Comparison of ENCODE assay signal across 8 cellular contexts in the genomic region with DNA sequence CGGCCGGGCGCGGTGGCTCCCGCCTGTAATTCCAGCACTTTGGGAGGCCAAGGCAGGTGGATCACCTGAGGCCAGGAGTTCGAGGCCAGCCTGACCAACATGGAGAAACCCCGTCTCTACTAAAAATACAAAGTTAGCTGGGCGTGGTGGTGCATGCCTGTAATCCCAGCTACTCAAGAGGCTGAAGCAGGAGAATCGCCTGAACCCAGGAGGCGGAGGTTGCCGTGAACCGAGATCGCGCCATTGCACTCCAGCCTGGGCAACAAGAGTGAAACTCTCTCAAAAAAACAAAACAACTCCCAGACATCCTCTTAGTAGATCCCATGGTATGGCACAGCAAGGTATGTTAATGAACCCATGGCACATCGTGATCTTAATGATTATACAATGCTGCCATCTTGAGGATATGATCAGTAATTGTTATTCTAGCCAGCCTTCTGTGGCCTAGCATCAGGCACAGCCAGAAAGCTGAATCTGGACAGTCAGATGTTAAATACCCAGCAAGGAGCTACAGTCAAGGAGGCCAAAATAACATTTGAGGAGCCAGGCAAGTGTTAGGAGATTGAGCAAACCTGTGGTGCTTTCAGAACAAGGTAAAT. TPM values are rescaled to one million over a fixed set of nuclear protein-coding genes. Genes with fewer than 3 reads are reported as not detected.
DNase-seq lines count a peak whose midpoint lies in the region; ATAC-seq and TF ChIP-seq lines count a peak whose summit lies in the region.
"Not testable (repeated sequence)": the region's sequence is repeated elsewhere in the genome, so short reads cannot be mapped to it uniquely, and the experiment has no call there.

No MANE protein-coding gene starts in this region.

- not testable (repeated sequence) for H3K27me3 Mint-ChIP-seq in activated CD8-positive, alpha-beta memory T cell treated with anti-CD3 and anti-CD28 coated beads, Interleukin-2, amount 10 ng/mL, durations not matched to agents 7 days and 5 days; naive thymus-derived CD4-positive, alpha-beta T cell

- H3K4me1 ChIP-seq in naive thymus-derived CD4-positive, alpha-beta T cell (ENCODE audit: control insufficient read depth in 2 of 2, insufficient read depth in 2 of 2, low read length in 2 of 2) = peaks cover 0 to 17% of the 10 kb centered on the region in 2 donors
- peaks cover 42% of the 10 kb centered on the region for H3K4me1 ChIP-seq in vagina

- H3K27ac ChIP-seq in naive thymus-derived CD4-positive, alpha-beta T cell (ENCODE audit: low read depth, low read length); vagina: not testable (repeated sequence)

- DNase-seq in H7 = peak; percentile 83
- peak; percentile 45 for DNase-seq in HuH-7.5 (ENCODE audit: low spot score)
- DNase-seq in NCI-H82 (lab: John Stamatoyannopoulos, UW) = peak; percentile 86
- DNase-seq in activated CD8-positive, alpha-beta memory T cell treated with anti-CD3 and anti-CD28 coated beads, Interleukin-2, amount 10 ng/mL, durations not matched to agents 7 days and 5 days = not testable (repeated sequence)
- peak; percentile 87 for DNase-seq in fibroblast of mammary gland (ENCODE audit: low read depth)
- DNase-seq in naive thymus-derived CD4-positive, alpha-beta T cell = peak in 7 of 9 donors; percentile 45 to 74 (median 64)
- DNase-seq in vagina (ENCODE audit: extremely low spot score in 2 of 2) = peak in 1 of 2 donors; percentile 77

- H3K27ac Mint-ChIP-seq in activated CD8-positive, alpha-beta memory T cell treated with anti-CD3 and anti-CD28 coated beads, Interleukin-2, amount 10 ng/mL, durations not matched to agents 7 days and 5 days = not testable (repeated sequence)
- peak overlapping the region in 4 of 9 donors; percentile 1 to 19 (median 8) for H3K27ac Mint-ChIP-seq in naive thymus-derived CD4-positive, alpha-beta T cell

- POLR2A ChIA-PET in naive thymus-derived CD4-positive, alpha-beta T cell (lab: Charles Lee) = interaction anchor here (1.0 kb wide), 2 partner anchors 13 to 36 kb away, joined by 3 read pairs; partner anchors contain the start of gene CSNK1A1

- not testable (repeated sequence) for H3K9me3 Mint-ChIP-seq in activated CD8-positive, alpha-beta memory T cell treated with anti-CD3 and anti-CD28 coated beads, Interleukin-2, amount 10 ng/mL, durations not matched to agents 7 days and 5 days (ENCODE audit: low read depth); naive thymus-derived CD4-positive, alpha-beta T cell

- not testable (repeated sequence) for H3K9me3 ChIP-seq in naive thymus-derived CD4-positive, alpha-beta T cell (ENCODE audit: control insufficient read depth in 2 of 3, low read length in 3 of 3); vagina

- CTCF ChIA-PET in activated CD8-positive, alpha-beta memory T cell treated with anti-CD3 and anti-CD28 coated beads, Interleukin-2, amount 10 ng/mL, durations not matched to agents 7 days and 5 days (lab: Charles Lee) = interaction anchor here (0.5 to 4.1 kb wide), 24 partner anchors 11 to 1134 kb away, joined by 3 to 38 read pairs (median 4); partner anchors contain the start of genes ARHGEF37 and CSNK1A1
- CTCF ChIA-PET in naive thymus-derived CD4-positive, alpha-beta T cell (lab: Charles Lee) = interaction anchor here (0.7 to 4.8 kb wide), 16 partner anchors 13 to 249 kb away, joined by 3 to 67 read pairs (median 4); no protein-coding TSS in a partner anchor

- H3K27me3 ChIP-seq in H7 (ENCODE audit: control insufficient read depth, insufficient read depth, low read length); naive thymus-derived CD4-positive, alpha-beta T cell (ENCODE audit: control insufficient read depth in 2 of 2, insufficient read depth in 2 of 2, low read length in 2 of 2); vagina: not testable (repeated sequence)

- not testable (repeated sequence) for H3K4me3 Mint-ChIP-seq in activated CD8-positive, alpha-beta memory T cell treated with anti-CD3 and anti-CD28 coated beads, Interleukin-2, amount 10 ng/mL, durations not matched to agents 7 days and 5 days; naive thymus-derived CD4-positive, alpha-beta T cell

- peak; percentile 97 for ATAC-seq in activated CD8-positive, alpha-beta memory T cell treated with anti-CD3 and anti-CD28 coated beads, Interleukin-2, amount 10 ng/mL, durations not matched to agents 7 days and 5 days
- peak; percentile 96 for ATAC-seq in naive thymus-derived CD4-positive, alpha-beta T cell

- TF ChIP-seq POLR2A in vagina (IDR thresholded peaks at IDR 0.05) = not testable (repeated sequence)

- H3K36me3 ChIP-seq in H7 (replicated peaks; ENCODE audit: control insufficient read depth, insufficient read depth, low read length); naive thymus-derived CD4-positive, alpha-beta T cell (ENCODE audit: control insufficient read depth in 2 of 3, insufficient read depth in 3 of 3, low read length in 3 of 3); vagina: not testable (repeated sequence)

- H3K4me1 Mint-ChIP-seq in activated CD8-positive, alpha-beta memory T cell treated with anti-CD3 and anti-CD28 coated beads, Interleukin-2, amount 10 ng/mL, durations not matched to agents 7 days and 5 days = not testable (repeated sequence)
- H3K4me1 Mint-ChIP-seq in naive thymus-derived CD4-positive, alpha-beta T cell = peaks cover 14 to 36% (median 25%) of the 10 kb centered on the region in 7 donors

- TF ChIP-seq CTCF in GM12872 (IDR thresholded peaks at IDR 0.05; ENCODE audit: insufficient read depth, low read depth, low read length) (peak; percentile 54), fibroblast of mammary gland (conservative IDR thresholded peaks at IDR 0.05; ENCODE audit: control insufficient read depth, insufficient read depth, low read depth, low read length) (peak; percentile 57), vagina (IDR thresholded peaks at IDR 0.05) (peak; percentile 64 to 74 (median 66))

- not testable (repeated sequence) for H3K36me3 Mint-ChIP-seq in activated CD8-positive, alpha-beta memory T cell treated with anti-CD3 and anti-CD28 coated beads, Interleukin-2, amount 10 ng/mL, durations not matched to agents 7 days and 5 days; naive thymus-derived CD4-positive, alpha-beta T cell

- not testable (repeated sequence) for H3K4me3 ChIP-seq in H7 (ENCODE audit: insufficient read depth, low read depth, low read length); fibroblast of mammary gland (ENCODE audit: control insufficient read depth, low read depth, low read length); naive thymus-derived CD4-positive, alpha-beta T cell (ENCODE audit: low read length); vagina

- intact Hi-C loops in naive thymus-derived CD4-positive, alpha-beta T cell (cut with micrococcal nuclease) = loop anchor here (1.0 to 5.0 kb wide), 10 partner anchors 53 to 831 kb away; partner anchors contain the start of gene ABLIM3 (in 2 of the 2)
- intact Hi-C loops in vagina (cut with DNase I) = loop anchor here (5.0 to 10.0 kb wide), 2 partner anchors 122 to 300 kb away; no protein-coding TSS in a partner anchor

RNA-seq across cellular contexts. Expression of gene CSNK1A1, which starts 13.4 kb away (rescaled TPM):
- 220 and 262 TPM in 2 replicates for total RNA-seq in H7 (2014; rRNA removed; shearing (Covaris generic))
- 100 to 1,000 TPM; 193 to 204 TPM for total RNA-seq in activated CD8-positive, alpha-beta memory T cell treated with anti-CD3 and anti-CD28 coated beads, Interleukin-2, amount 10 ng/mL, durations not matched to agents 7 days and 5 days
- 100 to 1,000 TPM; 168 to 217 (median 181) TPM for total RNA-seq in naive thymus-derived CD4-positive, alpha-beta T cell
- polyA plus RNA-seq in naive thymus-derived CD4-positive, alpha-beta T cell = 100 to 1,000 TPM; 146 to 164 TPM
- total RNA-seq in vagina = 223 TPM

RNA-seq across cellular contexts. Expression of gene ARHGEF37, which starts 16.7 kb away (rescaled TPM):
- total RNA-seq in H7 (2014; rRNA removed; shearing (Covaris generic)) = 0.14 and 0.26 TPM in 2 replicates
- 1 to 10 TPM in 1 of 2 experiments, under 1 TPM in 1; 0.37 to 1.1 TPM for total RNA-seq in activated CD8-positive, alpha-beta memory T cell treated with anti-CD3 and anti-CD28 coated beads, Interleukin-2, amount 10 ng/mL, durations not matched to agents 7 days and 5 days
- 1 to 10 TPM in 1 of 5 experiments, under 1 TPM in 3, not detected in 1; 0.43 to 1.8 (median 0.80) TPM for total RNA-seq in naive thymus-derived CD4-positive, alpha-beta T cell
- polyA plus RNA-seq in naive thymus-derived CD4-positive, alpha-beta T cell = under 1 TPM; 0.46 to 0.47 TPM
- total RNA-seq in vagina = 17.7 TPM
